In the genomic region with DNA sequence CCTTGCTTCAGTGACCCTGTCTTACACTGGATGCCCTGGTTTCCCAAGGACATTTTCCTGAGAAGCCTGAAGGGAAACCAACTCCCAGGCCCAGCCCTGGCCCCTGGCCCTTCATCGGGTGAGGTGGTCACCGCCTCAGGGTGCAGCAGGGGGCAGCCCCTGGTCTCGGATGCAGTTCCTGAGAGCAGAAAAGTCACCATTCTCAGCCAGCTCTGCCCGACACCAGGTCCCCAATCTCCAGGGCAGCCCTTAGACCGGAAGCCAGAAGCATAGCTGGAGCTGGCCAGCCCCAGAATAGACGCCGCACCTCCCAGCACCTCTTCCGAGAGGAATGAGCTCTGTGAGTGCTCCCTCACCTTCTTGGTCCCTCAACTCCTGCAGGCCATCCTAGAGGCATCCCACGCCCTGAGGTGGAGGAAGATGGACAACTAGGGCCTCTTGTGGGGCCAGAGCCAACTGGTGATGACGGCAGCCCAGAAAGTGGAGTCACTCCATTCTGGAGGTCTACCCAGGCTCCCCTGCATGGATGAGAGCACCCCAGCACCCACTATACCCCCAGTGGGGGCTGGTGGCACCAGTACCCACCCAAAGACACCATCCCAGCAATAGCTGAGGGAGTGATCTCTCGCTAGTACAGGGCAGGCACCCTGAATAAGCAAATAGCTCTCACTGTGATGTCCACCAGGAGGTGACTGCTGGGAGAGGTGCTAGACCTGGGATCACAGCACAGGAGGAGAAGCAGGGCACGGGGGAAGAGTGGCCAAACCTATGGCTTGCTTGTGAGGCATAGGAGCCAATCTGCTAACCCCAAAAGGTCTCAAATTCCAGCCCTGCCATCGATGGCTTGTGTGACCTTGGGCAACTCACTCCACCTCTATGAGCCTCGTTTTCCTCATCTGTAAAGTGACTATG, we compare ENCODE assay signal across 1 cellular context.
TF ChIP-seq lines count a peak whose summit lies in the region.

No MANE protein-coding gene starts in this region.

TF ChIP-seq in K562, 482 proteins besides CTCF, POLR2A, EP300 and RAD21:
- TF ChIP-seq, protein P1, sequence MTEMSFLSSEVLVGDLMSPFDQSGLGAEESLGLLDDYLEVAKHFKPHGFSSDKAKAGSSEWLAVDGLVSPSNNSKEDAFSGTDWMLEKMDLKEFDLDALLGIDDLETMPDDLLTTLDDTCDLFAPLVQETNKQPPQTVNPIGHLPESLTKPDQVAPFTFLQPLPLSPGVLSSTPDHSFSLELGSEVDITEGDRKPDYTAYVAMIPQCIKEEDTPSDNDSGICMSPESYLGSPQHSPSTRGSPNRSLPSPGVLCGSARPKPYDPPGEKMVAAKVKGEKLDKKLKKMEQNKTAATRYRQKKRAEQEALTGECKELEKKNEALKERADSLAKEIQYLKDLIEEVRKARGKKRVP (CRISPR knock-in tag; IDR thresholded peaks at IDR 0.05) = no peak
- TF ChIP-seq SRSF3 (IDR thresholded peaks at IDR 0.05; ENCODE audit: insufficient read depth, low read length) (no peak), ZNF263 (CRISPR knock-in tag; IDR thresholded peaks at IDR 0.05; ENCODE audit: borderline replicate concordance) (peak; percentile 41; the same call in 1 of the 2 replicates)
